In the genomic region with DNA sequence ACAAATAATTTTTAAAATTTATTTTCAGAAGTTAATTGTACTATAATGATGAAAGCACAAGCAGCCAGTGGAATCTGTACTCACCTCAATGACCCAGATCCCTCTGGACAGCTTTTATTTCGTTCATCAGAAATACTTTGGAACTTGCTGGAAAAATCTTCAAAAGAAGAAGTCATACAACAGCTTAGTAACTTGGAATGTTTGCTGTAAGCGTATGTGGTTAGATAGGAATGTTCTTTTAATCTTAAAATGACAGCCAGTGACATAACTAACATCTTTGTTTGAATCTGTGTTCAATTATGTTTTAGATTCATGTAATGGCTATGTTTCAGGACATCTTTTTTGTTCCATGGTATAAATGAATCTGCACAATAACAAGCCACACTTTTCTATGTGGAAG, we compare ENCODE assay signal across 19 cellular contexts. TPM values are rescaled to one million over a fixed set of nuclear protein-coding genes. Genes with fewer than 3 reads are reported as not detected.
A peak's percentile ranks its signal among the peaks of the same experiment; 100 is the strongest.
DNase-seq lines count a peak whose midpoint lies in the region; ATAC-seq, FAIRE-seq and TF ChIP-seq lines count a peak whose summit lies in the region.
"Had no signal": no experiment of that assay in that cellular context is flagged by ENCODE, and none has a peak within 500 bp of the region (broad histone marks: within the 10 kb centered on the region; RNA-seq: fewer than 3 reads in every experiment).

No MANE protein-coding gene starts in this region.

- ATAC-seq in foreskin keratinocyte, result peak; percentile 35
- ATAC-seq: body of pancreas; effector memory CD8-positive, alpha-beta T cell had no signal

- H3K27me3 Mint-ChIP-seq in astrocyte (ENCODE audit: low read depth, unreplicated experiment), result no peaks in the 10 kb centered on the region

- H3K4me1 ChIP-seq in astrocyte (ENCODE audit: insufficient read depth, low read length) (peaks cover 6% of the 10 kb centered on the region), foreskin keratinocyte (no peaks in the 10 kb centered on the region), suprapubic skin (no peaks in the 10 kb centered on the region)
- H3K4me1 ChIP-seq: left ventricle myocardium inferior had no signal

- TF ChIP-seq EP300 in suprapubic skin (IDR thresholded peaks at IDR 0.05), result no peak

- TF ChIP-seq CTCF in astrocyte (IDR thresholded peaks at IDR 0.05; ENCODE audit: insufficient read depth, low read depth, low read length) (no peak), foreskin keratinocyte (conservative IDR thresholded peaks at IDR 0.05) (no peak), suprapubic skin (IDR thresholded peaks at IDR 0.05) (no peak), coronary artery (IDR thresholded peaks at IDR 0.05) (no peak)

- H3K4me3 ChIP-seq in astrocyte (ENCODE audit: insufficient read depth, low read depth, low read length), result no peak overlapping the region
- H3K4me3 ChIP-seq in suprapubic skin, result no peak overlapping the region
- H3K4me3 ChIP-seq in coronary artery, result no peak overlapping the region
- H3K4me3 ChIP-seq: body of pancreas, left ventricle myocardium inferior, tibial artery had no signal

- peaks cover 9% of the 10 kb centered on the region for H3K4me1 Mint-ChIP-seq in astrocyte (ENCODE audit: low read depth, unreplicated experiment)
- H3K4me1 Mint-ChIP-seq: naive B cell had no signal

- no peaks in the 10 kb centered on the region for H3K9me3 Mint-ChIP-seq in astrocyte (ENCODE audit: unreplicated experiment)
- H3K9me3 Mint-ChIP-seq: effector memory CD8-positive, alpha-beta T cell; naive B cell had no signal

- no peak overlapping the region for H3K9ac ChIP-seq in astrocyte (ENCODE audit: low read length)

- FAIRE-seq in astrocyte (lab: Jason Lieb, UNC) (peak; percentile 78), RCC 7860 (lab: Jason Lieb, UNC) (no peak)
- FAIRE-seq: GM18507 had no signal

- no peak for TF ChIP-seq POLR2A in suprapubic skin (IDR thresholded peaks at IDR 0.05)

- H3K27me3 ChIP-seq in astrocyte (ENCODE audit: insufficient read depth, low read length), result no peaks in the 10 kb centered on the region
- H3K27me3 ChIP-seq in foreskin keratinocyte, result no peaks in the 10 kb centered on the region
- no peaks in the 10 kb centered on the region for H3K27me3 ChIP-seq in suprapubic skin
- H3K27me3 ChIP-seq: body of pancreas, tibial artery had no signal

- peak overlapping the region; percentile 0 for H3K4me2 ChIP-seq in astrocyte (ENCODE audit: low read length)

- 47% methylated on average over 2 of the region's 2 CpGs for WGBS in suprapubic skin

- H4K20me1 ChIP-seq in astrocyte (ENCODE audit: insufficient read depth, low read length), result no peaks in the 10 kb centered on the region

- H3K27ac Mint-ChIP-seq in astrocyte (ENCODE audit: unreplicated experiment), result no peak overlapping the region
- H3K27ac Mint-ChIP-seq: effector memory CD8-positive, alpha-beta T cell; naive B cell had no signal

- H3K9me3 ChIP-seq in astrocyte (ENCODE audit: insufficient read depth, low read depth, low read length), result no peaks in the 10 kb centered on the region
- no peaks in the 10 kb centered on the region for H3K9me3 ChIP-seq in suprapubic skin
- H3K9me3 ChIP-seq: body of pancreas, left ventricle myocardium inferior, tibial artery had no signal

- H3K79me2 ChIP-seq in astrocyte (ENCODE audit: insufficient read depth, low read length), result no peaks in the 10 kb centered on the region

- peak; percentile 68 for DNase-seq in GM04503 (ENCODE audit: low read depth)
- peak; percentile 79 for DNase-seq in astrocyte (ENCODE audit: low read depth)
- DNase-seq in foreskin keratinocyte, result peak in 1 of 2 donors; percentile 28
- no peak for DNase-seq in suprapubic skin (ENCODE audit: low spot score in 2 of 2)
- DNase-seq in coronary artery (ENCODE audit: low spot score), result no peak
- DNase-seq in RCC 7860 (ENCODE audit: low spot score), result no peak
- DNase-seq in SKM-1 (lab: John Stamatoyannopoulos, UW; ENCODE audit: unreplicated experiment), result no peak
- DNase-seq: activated gamma-delta T cell; body of pancreas; effector memory CD8-positive, alpha-beta T cell; GF-D8; hypothalamus; left ventricle myocardium inferior; naive B cell; NCI-H1092; tibial artery had no signal

- H3K36me3 Mint-ChIP-seq in astrocyte (ENCODE audit: low read depth, unreplicated experiment), result no peaks in the 10 kb centered on the region
- H3K36me3 Mint-ChIP-seq: naive B cell had no signal

- H3K36me3 ChIP-seq in astrocyte (ENCODE audit: insufficient read depth, low read length) (no peaks in the 10 kb centered on the region), suprapubic skin (no peaks in the 10 kb centered on the region)
- H3K36me3 ChIP-seq: left ventricle myocardium inferior, tibial artery had no signal

- no peak overlapping the region for H2AFZ ChIP-seq in astrocyte (ENCODE audit: low read depth, low read length)

- no peak overlapping the region for H3K4me3 Mint-ChIP-seq in astrocyte (ENCODE audit: unreplicated experiment)
- H3K4me3 Mint-ChIP-seq: effector memory CD8-positive, alpha-beta T cell; naive B cell had no signal

- H3K27ac ChIP-seq in astrocyte (ENCODE audit: low read depth, low read length) (no peak overlapping the region), foreskin keratinocyte (no peak overlapping the region), suprapubic skin (peak overlapping the region; percentile 24), coronary artery (no peak overlapping the region)
- H3K27ac ChIP-seq: body of pancreas, left ventricle myocardium inferior, tibial artery had no signal

RNA-seq across cellular contexts. Expression of a gene that starts 26.8 kb away (rescaled TPM):
- total RNA-seq in astrocyte (1.1 and 2.0 TPM in 2 replicates), foreskin keratinocyte (0.28 and 0.95 TPM in 2 replicates), suprapubic skin (1 to 10 TPM; 1.3 to 9.8 (median 4.7) TPM)
- 0.50 and 0.86 TPM in 2 replicates for polyA plus RNA-seq in foreskin keratinocyte
- total RNA-seq: OCI-LY7 had no signal

RNA-seq across cellular contexts. Expression of a gene that starts 49.4 kb away (rescaled TPM):
- total RNA-seq in astrocyte (not detected in 2 replicates), foreskin keratinocyte (not detected in 2 replicates), suprapubic skin (not detected)
- polyA plus RNA-seq in foreskin keratinocyte, result not detected in 2 replicates
- total RNA-seq: body of pancreas, left ventricle myocardium inferior, OCI-LY7, pulmonary artery endothelial cell had no signal

Comparison
In these comparisons a context has a peak if more than half of its experiments do, and no peak if none do; other contexts are left out.
1. DNase-seq: peak in GM04503 (single experiment) and astrocyte (single experiment); none in suprapubic skin (0 of 2), coronary artery (single experiment), RCC 7860 (single experiment) and SKM-1 (single experiment).